ENCODE assay signal across 17 cellular contexts in the genomic region with DNA sequence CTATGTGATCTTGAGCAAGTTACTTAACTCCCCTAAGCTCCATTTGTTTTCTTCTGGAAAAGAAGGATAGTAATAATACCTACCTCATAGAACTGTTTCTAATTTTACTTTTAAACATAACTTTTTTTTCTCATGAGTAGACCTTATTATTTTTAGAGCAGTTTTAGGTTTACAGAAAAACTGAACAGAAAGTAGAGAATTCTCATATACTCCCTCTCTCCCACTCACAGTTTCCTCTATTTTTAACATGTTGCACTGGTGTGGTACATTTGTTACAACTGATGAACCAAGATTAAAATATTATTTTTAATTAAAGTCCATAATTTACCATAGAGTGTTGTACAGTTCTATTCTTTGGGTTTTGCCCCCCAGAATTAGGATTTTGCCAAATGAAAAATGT.
DNase-seq lines count a peak whose midpoint lies in the region; ATAC-seq lines count a peak whose summit lies in the region.
"Had no signal": no experiment of that assay in that cellular context is flagged by ENCODE, and none has a peak within 500 bp of the region (broad histone marks: within the 10 kb centered on the region; RNA-seq: fewer than 3 reads in every experiment).

No MANE protein-coding gene starts in this region.

- in situ Hi-C loops in G401 (cut with HindIII; ENCODE audit: low sequenced_read_pairs) = no loop called here

- DNase-seq in NOMO-1 treated with dmso at 0.1 percent for 144 hours (lab: John Stamatoyannopoulos, UW; ENCODE audit: unreplicated experiment) (no peak), NCI-H1105 (lab: John Stamatoyannopoulos, UW) (no peak), G401 (ENCODE audit: low spot score) (no peak)
- DNase-seq: C1 segment of cervical spinal cord; Calu3; CD4-positive, alpha-beta T cell; DMS 273 treated with DMSO at 0.1 percent for 48 hours; DMS79; GM23248; IMR-90; Kasumi-1; KBM-7 had no signal

- ATAC-seq in GM21360 (IDR thresholded peaks at IDR 0.05; ENCODE audit: unreplicated experiment) (peak; percentile 47), HG02763 (IDR thresholded peaks at IDR 0.05; ENCODE audit: unreplicated experiment) (peak; percentile 44), HG03432 (IDR thresholded peaks at IDR 0.05; ENCODE audit: unreplicated experiment) (peak; percentile 48), HG02642 (IDR thresholded peaks at IDR 0.05; ENCODE audit: poor library complexity, unreplicated experiment) (no peak)
- ATAC-seq: HCT116 had no signal
